ENCODE assay signal across 9 cellular contexts in genomic region chr2:47075361-47076125, GRCh38.
A peak's percentile ranks its signal among the peaks of the same experiment; 100 is the strongest.
DNase-seq lines count a peak whose midpoint lies in the region; ATAC-seq and TF ChIP-seq lines count a peak whose summit lies in the region.
"Had no signal": no experiment of that assay in that cellular context is flagged by ENCODE, and none has a peak within 500 bp of the region (broad histone marks: within the 10 kb centered on the region; RNA-seq: fewer than 3 reads in every experiment).

No MANE protein-coding gene starts in this region.

- no peak for TF ChIP-seq EP300 in gastroesophageal sphincter (IDR thresholded peaks at IDR 0.05)

- H3K9me3 ChIP-seq in GM23248 (ENCODE audit: low read depth) (no peaks in the 10 kb centered on the region), gastroesophageal sphincter (no peaks in the 10 kb centered on the region), spleen (no peaks in the 10 kb centered on the region)

- H3K4me1 ChIP-seq in GM23248 (ENCODE audit: insufficient read depth) (peaks cover 54% of the 10 kb centered on the region), gastroesophageal sphincter (peaks cover 0 to 86% (median 61%) of the 10 kb centered on the region in 3 donors), spleen (peaks cover 34 to 93% (median 65%) of the 10 kb centered on the region in 6 donors)

- no peak for TF ChIP-seq POLR2A in gastroesophageal sphincter (IDR thresholded peaks at IDR 0.05)
- no peak for TF ChIP-seq POLR2A in spleen (IDR thresholded peaks at IDR 0.05)

- no peak overlapping the region for H3K4me3 Mint-ChIP-seq in glutamatergic neuron (ENCODE audit: unreplicated experiment)

- H2AFZ ChIP-seq in GM23248: no peak overlapping the region

- no peaks in the 10 kb centered on the region for H3K36me3 Mint-ChIP-seq in glutamatergic neuron (ENCODE audit: unreplicated experiment)

- H3K27me3 ChIP-seq in GM23248 (replicated peaks; ENCODE audit: insufficient read depth): no peaks in the 10 kb centered on the region
- H3K27me3 ChIP-seq in gastroesophageal sphincter: no peaks in the 10 kb centered on the region
- H3K27me3 ChIP-seq in spleen (replicated peaks in 1 of 7): no peaks in the 10 kb centered on the region

- peaks cover 9% of the 10 kb centered on the region for H3K27me3 Mint-ChIP-seq in glutamatergic neuron (ENCODE audit: unreplicated experiment)

- peaks cover 51% of the 10 kb centered on the region for H3F3A ChIP-seq in GM23248 (ENCODE audit: insufficient read depth)

- H3K9me2 ChIP-seq in GM23248 (ENCODE audit: insufficient read depth): no peaks in the 10 kb centered on the region

- 77 to 81% methylated on average over 6 of the region's 6 CpGs for WGBS in GM23248 (ENCODE audit: low coverage in 1 of 2, low lambda C conversion rate in 2 of 2, missing lambda C conversion rate in 2 of 2), 2 experiments
- 73 to 82% methylated on average over 3 to 4 of the region's 6 CpGs for WGBS in gastroesophageal sphincter (ENCODE audit: low coverage in 1 of 2), 2 donors
- whole genome bisulfite sequencing in spleen, 5 donors: 72 to 92% (median 84%) methylated on average over 6 of the region's 6 CpGs

- intact Hi-C loops in spleen (cut with DNase I; ENCODE audit: low total_unique reads): no loop called here

- ATAC-seq in gastroesophageal sphincter: no peak

- H3K4me1 Mint-ChIP-seq in glutamatergic neuron (ENCODE audit: low read depth, unreplicated experiment): peaks cover 23% of the 10 kb centered on the region

- no peak overlapping the region for H3K4me2 ChIP-seq in GM23248 (ENCODE audit: unreplicated experiment)

- H3K79me2 ChIP-seq in GM23248 (ENCODE audit: insufficient read depth): no peaks in the 10 kb centered on the region

- no peaks in the 10 kb centered on the region for H4K20me1 ChIP-seq in GM23248 (ENCODE audit: insufficient read depth)

- peak overlapping the region; percentile 58 for H3K9ac ChIP-seq in GM23248

- DNase-seq in GM23248 (peak; percentile 57), SK-MEL-5 (ENCODE audit: low read depth, low spot score) (peak; percentile 37), spleen (no peak), cortex of kidney (lab: John Stamatoyannopoulos, UW) (no peak), glutamatergic neuron (no peak), cerebellar cortex (ENCODE audit: low spot score) (no peak)
- DNase-seq in activated CD8-positive, alpha-beta memory T cell treated with anti-CD3 and anti-CD28 coated beads, Interleukin-2, amount 50 U/mL, for 48 hours: no peak
- DNase-seq: NCI-H187 had no signal

- TF ChIP-seq CTCF in gastroesophageal sphincter (IDR thresholded peaks at IDR 0.05): no peak
- TF ChIP-seq CTCF in spleen (IDR thresholded peaks at IDR 0.05 in 8 of 11, conservative IDR thresholded peaks at IDR 0.05 in 3 of 11): no peak
- TF ChIP-seq CTCF in glutamatergic neuron (IDR thresholded peaks at IDR 0.05; ENCODE audit: partially characterized antibody, unreplicated experiment): no peak

- no peaks in the 10 kb centered on the region for H3K36me3 ChIP-seq in GM23248 (ENCODE audit: low read depth)
- peaks cover 0 to 17% of the 10 kb centered on the region in 2 donors for H3K36me3 ChIP-seq in gastroesophageal sphincter
- peaks cover 0 to 46% (median 4%) of the 10 kb centered on the region in 6 donors for H3K36me3 ChIP-seq in spleen

- H3K27ac Mint-ChIP-seq in glutamatergic neuron (ENCODE audit: unreplicated experiment): no peak overlapping the region

- H3K27ac ChIP-seq in GM23248 (peak overlapping the region; percentile 91), gastroesophageal sphincter (peak overlapping the region in 3 of 4 donors; percentile 83 to 94 (median 83)), spleen (peak overlapping the region; percentile 6 to 90 (median 69))

- H3K4me3 ChIP-seq in GM23248: no peak overlapping the region
- no peak overlapping the region for H3K4me3 ChIP-seq in gastroesophageal sphincter
- no peak overlapping the region for H3K4me3 ChIP-seq in spleen

- in situ Hi-C loops in GM23248 (cut with MboI): no loop called here
- in situ Hi-C loops in SK-MEL-5 (cut with HindIII; ENCODE audit: low pct_unique_long_range_greater_than_20kb, low sequenced_read_pairs): no loop called here

- H3K9me3 Mint-ChIP-seq in glutamatergic neuron (ENCODE audit: unreplicated experiment): peaks cover 8% of the 10 kb centered on the region

Comparison
In these comparisons a context has a peak if more than half of its experiments do, and no peak if none do; other contexts are left out.
1. DNase-seq: peak in GM23248 (single experiment) and SK-MEL-5 (single experiment); none in spleen (single experiment), cortex of kidney (single experiment), activated CD8-positive, alpha-beta memory T cell treated with anti-CD3 and anti-CD28 coated beads, Interleukin-2, amount 50 U/mL, for 48 hours (single experiment), glutamatergic neuron (single experiment) and cerebellar cortex (single experiment).
2. Peak in every context shown above with its lines, with median percentiles within 50 percentile points of each other: H3K27ac ChIP-seq.